In genomic region chr18:78459646-78460045, GRCh38 we compare ENCODE assay signal across 36 cellular contexts.
"Had no signal": no experiment of that assay in that cellular context is flagged by ENCODE, and none has a peak within 500 bp of the region (broad histone marks: within the 10 kb centered on the region; RNA-seq: fewer than 3 reads in every experiment).

No MANE protein-coding gene starts in this region.

- DNase-seq: activated CD4-positive, alpha-beta memory T cell treated with anti-CD3 and anti-CD28 coated beads, Interleukin-2, amount 10 ng/mL, durations not matched to agents 7 days and 5 days; activated CD4-positive, alpha-beta T cell treated with anti-CD3 and anti-CD28 coated beads for 1 hour; activated CD4-positive, alpha-beta T cell treated with anti-CD3 and anti-CD28 coated beads for 36 hours; activated CD4-positive, alpha-beta T cell treated with anti-CD3 and anti-CD28 coated beads for 48 hours; activated CD4-positive, alpha-beta T cell treated with anti-CD3 and anti-CD28 coated beads, Interleukin-2, amount 10 ng/mL, durations not matched to agents 7 days and 5 days; activated CD4-positive, alpha-beta T cell treated with anti-CD3 and anti-CD28 coated beads, Interleukin-2, amount 50 U/mL, for 48 hours; activated CD4-positive, CD25-positive, alpha-beta regulatory T cell; activated CD8-positive, alpha-beta memory T cell treated with anti-CD3 and anti-CD28 coated beads for 24 hours; activated CD8-positive, alpha-beta memory T cell treated with anti-CD3 and anti-CD28 coated beads, Interleukin-2, amount 10 ng/mL, durations not matched to agents 7 days and 5 days; activated CD8-positive, alpha-beta memory T cell treated with anti-CD3 and anti-CD28 coated beads, Interleukin-2, amount 50 U/mL, for 48 hours; activated CD8-positive, alpha-beta T cell treated with anti-CD3 and anti-CD28 coated beads, Interleukin-2, amount 10 ng/mL, durations not matched to agents 7 days and 5 days; activated effector memory CD4-positive, alpha-beta T cell treated with anti-CD3 and anti-CD28 coated beads, Interleukin-2, amount 50 U/mL, for 16 hours; activated gamma-delta T cell treated with Interleukin-2 at 50 U/mL for 16 hours; activated naive CD4-positive, alpha-beta T cell; activated naive CD4-positive, alpha-beta T cell treated with anti-CD3 and anti-CD28 coated beads for 36 hours; activated naive CD4-positive, alpha-beta T cell treated with anti-CD3 and anti-CD28 coated beads, Interleukin-2, amount 50 U/mL, for 16 hours; activated naive CD8-positive, alpha-beta T cell treated with anti-CD3 and anti-CD28 coated beads for 36 hours; activated T-cell treated with anti-CD3 and anti-CD28 coated beads, Interleukin-2, amount 50 U/mL, for 24 hours; activated T-cell treated with anti-CD3 and anti-CD28 coated beads, Interleukin-2, amount 50 U/mL, for 72 hours; adrenal gland; amniotic stem cell; aorta; body of pancreas; brain microvascular endothelial cell; caudate nucleus; cerebellar nuclear complex; T-helper 1 cell; T-helper 2 cell; T-helper 9 cell; WERI-Rb-1 had no signal

- H3K4me3 ChIP-seq: adrenal gland, body of pancreas, breast epithelium, cardiac muscle cell had no signal

- H3K27ac ChIP-seq: adrenal gland, body of pancreas, brain microvascular endothelial cell, breast epithelium, cardiac muscle cell, WERI-Rb-1 had no signal

- ATAC-seq: activated CD4-positive, alpha-beta T cell treated with anti-CD3 and anti-CD28 coated beads for 36 hours; activated CD4-positive, CD25-positive, alpha-beta regulatory T cell treated with anti-CD3 and anti-CD28 coated beads, Interleukin-2, amount 50 U/mL, for 24 hours; activated CD8-positive, alpha-beta memory T cell treated with anti-CD3 and anti-CD28 coated beads, Interleukin-2, amount 10 ng/mL, durations not matched to agents 7 days and 5 days; activated CD8-positive, alpha-beta T cell treated with anti-CD3 and anti-CD28 coated beads, Interleukin-2, amount 10 ng/mL, durations not matched to agents 7 days and 5 days; activated naive CD4-positive, alpha-beta T cell treated with anti-CD3 and anti-CD28 coated beads, Interleukin-2, amount 50 U/mL, for 72 hours; activated T-cell treated with anti-CD3 and anti-CD28 coated beads, Interleukin-2, amount 50 U/mL, for 72 hours; activated T-helper 17 cell treated with anti-CD3 and anti-CD28 coated beads, Interleukin-2, amount 50 U/mL, for 72 hours; body of pancreas; WTC11 had no signal
